12 cellular contexts compared by ENCODE assay signal in the genomic region with DNA sequence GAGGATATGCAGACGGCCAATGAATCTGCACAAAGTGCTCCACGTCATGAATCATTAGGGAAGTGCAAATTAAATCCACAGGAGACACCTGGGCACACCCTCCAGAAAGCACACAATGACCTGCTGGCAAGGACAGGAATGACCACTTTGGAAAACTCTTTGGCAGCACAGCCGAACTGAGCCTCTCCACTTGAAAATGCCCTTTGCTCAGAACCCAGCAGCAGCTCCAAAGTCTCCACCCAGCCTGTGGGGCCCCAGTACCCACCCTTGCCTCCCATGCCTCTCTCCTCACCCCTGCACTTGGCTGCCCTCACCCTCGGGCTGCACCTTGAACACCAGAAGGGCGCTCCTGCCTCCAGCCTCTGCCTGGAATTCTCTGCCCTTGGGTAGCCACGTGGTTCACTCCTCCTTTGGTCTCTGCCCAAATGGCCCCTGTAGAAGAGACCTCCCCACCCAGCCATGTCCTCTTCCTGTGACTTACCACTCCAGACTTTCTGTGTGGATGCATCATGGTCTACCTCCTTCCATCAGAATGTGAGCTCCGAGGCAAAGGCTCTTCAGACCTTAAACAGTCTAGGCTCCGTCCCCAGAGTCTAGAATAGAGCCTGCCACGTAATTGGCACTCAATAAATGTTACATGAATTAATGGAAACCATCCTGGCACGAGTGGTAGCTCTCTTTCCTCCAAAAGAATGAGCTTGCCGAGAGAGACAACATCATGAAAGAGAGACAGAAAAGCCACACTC. TPM values are rescaled to one million over a fixed set of nuclear protein-coding genes. Genes with fewer than 3 reads are reported as not detected.
DNase-seq lines count a peak whose midpoint lies in the region; ATAC-seq, FAIRE-seq and TF ChIP-seq lines count a peak whose summit lies in the region.
"Not testable (repeated sequence)": the region's sequence is repeated elsewhere in the genome, so short reads cannot be mapped to it uniquely, and the experiment has no call there.
"Had no signal": no experiment of that assay in that cellular context is flagged by ENCODE, and none has a peak within 500 bp of the region (broad histone marks: within the 10 kb centered on the region; RNA-seq: fewer than 3 reads in every experiment).

No MANE protein-coding gene starts in this region.

- H3K27me3 Mint-ChIP-seq in activated CD4-positive, alpha-beta T cell treated with anti-CD3 and anti-CD28 coated beads, Interleukin-2, amount 10 ng/mL, durations not matched to agents 24 days and 14 days: not testable (repeated sequence)

- not testable (repeated sequence) for H3K36me3 ChIP-seq in right lobe of liver; small intestine (ENCODE audit: control insufficient read depth in 2 of 2, insufficient read depth in 2 of 2, low read length in 2 of 2)

- ATAC-seq in left cardiac atrium: peak; percentile 40 to 72
- peak; percentile 62 to 77 (median 72) for ATAC-seq in right lobe of liver

- DNase-seq in DMS53 (lab: John Stamatoyannopoulos, UW) (peak; percentile 82), NCI-H146 (lab: John Stamatoyannopoulos, UW) (peak; percentile 47), NCI-H774 (lab: John Stamatoyannopoulos, UW) (peak; percentile 20), right lobe of liver (peak in 1 of 3 donors; percentile 56), small intestine (peak; percentile 89)
- not testable (repeated sequence) for DNase-seq in activated CD4-positive, alpha-beta T cell treated with anti-CD3 and anti-CD28 coated beads, Interleukin-2, amount 10 ng/mL, durations not matched to agents 24 days and 14 days; left cardiac atrium

- TF ChIP-seq CTCF in right lobe of liver (IDR thresholded peaks at IDR 0.05): not testable (repeated sequence)

- H3K27me3 ChIP-seq in right lobe of liver; small intestine (ENCODE audit: control insufficient read depth in 2 of 2, insufficient read depth in 2 of 2, low read length in 2 of 2): not testable (repeated sequence)

- FAIRE-seq in small intestine (lab: Jason Lieb, UNC): not testable (repeated sequence)

- H3K27ac ChIP-seq in right lobe of liver (peak overlapping the region in 1 of 3 donors; percentile 19), small intestine (ENCODE audit: low read depth in 1 of 2, low read length in 1 of 2) (peak overlapping the region; percentile 12 to 37)

- intact Hi-C loops in activated CD4-positive, alpha-beta T cell treated with anti-CD3 and anti-CD28 coated beads, Interleukin-2, amount 10 ng/mL, durations not matched to agents 24 days and 14 days (cut with micrococcal nuclease); left cardiac atrium (cut with DNase I); right lobe of liver (cut with DNase I): not testable (repeated sequence)

- not testable (repeated sequence) for H3K4me3 Mint-ChIP-seq in activated CD4-positive, alpha-beta T cell treated with anti-CD3 and anti-CD28 coated beads, Interleukin-2, amount 10 ng/mL, durations not matched to agents 24 days and 14 days

- H3K27ac Mint-ChIP-seq in activated CD4-positive, alpha-beta T cell treated with anti-CD3 and anti-CD28 coated beads, Interleukin-2, amount 10 ng/mL, durations not matched to agents 24 days and 14 days: peak overlapping the region; percentile 41

- H3K4me1 ChIP-seq in right lobe of liver: peaks cover 0 to 15% (median 0%) of the 10 kb centered on the region in 4 donors
- not testable (repeated sequence) for H3K4me1 ChIP-seq in small intestine (ENCODE audit: control insufficient read depth in 2 of 2, insufficient read depth in 1 of 2, low read depth in 1 of 2, low read length in 1 of 2)

- H3K9me3 ChIP-seq in right lobe of liver; small intestine (ENCODE audit: control insufficient read depth, low read depth): not testable (repeated sequence)

- not testable (repeated sequence) for H3K4me3 ChIP-seq in right lobe of liver; small intestine (ENCODE audit: low read depth in 1 of 2, low read length in 2 of 2)

- 55% methylated on average over 8 of the region's 11 CpGs for WGBS in right lobe of liver (ENCODE audit: insufficient coverage, low coverage, low lambda C conversion rate, missing lambda C conversion rate)
- WGBS in small intestine, 3 donors: 18 to 54% (median 32%) methylated on average over 10 to 11 of the region's 11 CpGs

- H3K9me3 Mint-ChIP-seq in activated CD4-positive, alpha-beta T cell treated with anti-CD3 and anti-CD28 coated beads, Interleukin-2, amount 10 ng/mL, durations not matched to agents 24 days and 14 days: not testable (repeated sequence)

- H3K36me3 Mint-ChIP-seq in activated CD4-positive, alpha-beta T cell treated with anti-CD3 and anti-CD28 coated beads, Interleukin-2, amount 10 ng/mL, durations not matched to agents 24 days and 14 days (ENCODE audit: low read depth): not testable (repeated sequence)

- TF ChIP-seq POLR2A in right lobe of liver (IDR thresholded peaks at IDR 0.05): not testable (repeated sequence)

- H3K4me1 Mint-ChIP-seq in activated CD4-positive, alpha-beta T cell treated with anti-CD3 and anti-CD28 coated beads, Interleukin-2, amount 10 ng/mL, durations not matched to agents 24 days and 14 days: peaks cover 12% of the 10 kb centered on the region

RNA-seq across cellular contexts. Expression of gene SLC7A5, which starts 16.2 kb away (rescaled TPM):
- total RNA-seq in activated CD4-positive, alpha-beta T cell treated with anti-CD3 and anti-CD28 coated beads, Interleukin-2, amount 10 ng/mL, durations not matched to agents 24 days and 14 days: 408 and 410 TPM in 2 replicates
- total RNA-seq in left cardiac atrium (10 to 100 TPM in 1 of 2 donors, 1 to 10 TPM in 1; 8.4 to 18.4 TPM), right lobe of liver (10 to 100 TPM in 5 of 6 experiments, 1 to 10 TPM in 1; 7.0 to 16.3 (median 12.4) TPM)
- polyA plus RNA-seq in small intestine: 10 to 100 TPM in 1 of 3 donors, 1 to 10 TPM in 2; 3.6 to 82.2 (median 4.1) TPM

RNA-seq across cellular contexts. Expression of gene CA5A, which starts 50.8 kb away (rescaled TPM):
- total RNA-seq in activated CD4-positive, alpha-beta T cell treated with anti-CD3 and anti-CD28 coated beads, Interleukin-2, amount 10 ng/mL, durations not matched to agents 24 days and 14 days: not detected in 2 replicates
- not detected for total RNA-seq in left cardiac atrium
- 10 to 100 TPM; 26.5 to 59.6 (median 30.2) TPM for total RNA-seq in right lobe of liver
- not detected for polyA plus RNA-seq in small intestine
- total RNA-seq: A673; CD4-positive, alpha-beta memory T cell; GM23338; RPMI7951 had no signal
- polyA plus RNA-seq: CD4-positive, alpha-beta memory T cell; GM23338; IgD-negative memory B cell had no signal

Comparison
In these comparisons a context has a peak if more than half of its experiments do, and no peak if none do; other contexts are left out.
1. RNA of gene SLC7A5, which starts 16.2 kb away (total RNA-seq): 408 to 410 TPM in activated CD4-positive, alpha-beta T cell treated with anti-CD3 and anti-CD28 coated beads, Interleukin-2, amount 10 ng/mL, durations not matched to agents 24 days and 14 days; 8.4 to 18.4 TPM in left cardiac atrium and 7.0 to 16.3 TPM in right lobe of liver; every median in the first group is over 10 times any median in the second.
2. RNA of gene CA5A, which starts 50.8 kb away (total RNA-seq): 26.5 to 59.6 TPM in right lobe of liver; not detected in activated CD4-positive, alpha-beta T cell treated with anti-CD3 and anti-CD28 coated beads, Interleukin-2, amount 10 ng/mL, durations not matched to agents 24 days and 14 days and not detected in left cardiac atrium; every median in the first group is over 10 times any median in the second.